ENCODE assay signal across 10 cellular contexts in genomic region chr7:139842414-139843210, GRCh38. TPM values are rescaled to one million over a fixed set of nuclear protein-coding genes. Genes with fewer than 3 reads are reported as not detected.
DNase-seq lines count a peak whose midpoint lies in the region; ATAC-seq and TF ChIP-seq lines count a peak whose summit lies in the region.
"Had no signal": no experiment of that assay in that cellular context is flagged by ENCODE, and none has a peak within 500 bp of the region (broad histone marks: within the 10 kb centered on the region; RNA-seq: fewer than 3 reads in every experiment).

No MANE protein-coding gene starts in this region.

- peak overlapping the region; percentile 32 for H3K27ac Mint-ChIP-seq in stimulated activated memory B cell treated with anti-CD40 and anti-IgM and Interleukin-4, amounts not matched to agents 10 μg/mL and 1 μg/mL and 100 μg/mL, for 72 hours
- no peak overlapping the region for H3K27ac Mint-ChIP-seq in endodermal cell

- H3K4me3 ChIP-seq in choroid plexus epithelial cell (ENCODE audit: low read depth, low read length) (no peak overlapping the region), endodermal cell (ENCODE audit: low read length) (no peak overlapping the region)

- TF ChIP-seq CTCF in choroid plexus epithelial cell (conservative IDR thresholded peaks at IDR 0.05; ENCODE audit: low read depth, low read length) (no peak), endodermal cell (conservative IDR thresholded peaks at IDR 0.05) (no peak)

- WGBS in endodermal cell (ENCODE audit: insufficient coverage in 1 of 2, insufficient read length in 1 of 2), 2 experiments: 91 to 98% methylated on average over 11 to 15 of the region's 15 CpGs

- peaks cover 21% of the 10 kb centered on the region for H3K4me1 Mint-ChIP-seq in stimulated activated memory B cell treated with anti-CD40 and anti-IgM and Interleukin-4, amounts not matched to agents 10 μg/mL and 1 μg/mL and 100 μg/mL, for 72 hours
- peaks cover 54% of the 10 kb centered on the region for H3K4me1 Mint-ChIP-seq in endodermal cell

- H3K9ac ChIP-seq in endodermal cell (ENCODE audit: extremely low read depth, low read length, poor library complexity, severe bottlenecking): no peak overlapping the region

- H3K4me1 ChIP-seq in endodermal cell (ENCODE audit: control insufficient read depth, insufficient read depth, low read length): peaks cover 9% of the 10 kb centered on the region

- peaks cover 5% of the 10 kb centered on the region for H3K36me3 Mint-ChIP-seq in stimulated activated memory B cell treated with anti-CD40 and anti-IgM and Interleukin-4, amounts not matched to agents 10 μg/mL and 1 μg/mL and 100 μg/mL, for 72 hours
- H3K36me3 Mint-ChIP-seq in endodermal cell (ENCODE audit: low read depth): no peaks in the 10 kb centered on the region
- H3K36me3 Mint-ChIP-seq: naive thymus-derived CD8-positive, alpha-beta T cell had no signal

- no peaks in the 10 kb centered on the region for H3K9me3 ChIP-seq in endodermal cell (ENCODE audit: control insufficient read depth, low read length)

- no peak overlapping the region for H3K27ac ChIP-seq in endodermal cell (ENCODE audit: low read depth, low read length)
- H3K27ac ChIP-seq: 22Rv1 had no signal

- no peaks in the 10 kb centered on the region for H3K36me3 ChIP-seq in endodermal cell (ENCODE audit: control insufficient read depth, insufficient read depth, low read length)

- H3K9me3 Mint-ChIP-seq in stimulated activated memory B cell treated with anti-CD40 and anti-IgM and Interleukin-4, amounts not matched to agents 10 μg/mL and 1 μg/mL and 100 μg/mL, for 72 hours: no peaks in the 10 kb centered on the region
- H3K9me3 Mint-ChIP-seq in endodermal cell: peaks cover 4% of the 10 kb centered on the region

- no peak overlapping the region for H3K4me3 Mint-ChIP-seq in stimulated activated memory B cell treated with anti-CD40 and anti-IgM and Interleukin-4, amounts not matched to agents 10 μg/mL and 1 μg/mL and 100 μg/mL, for 72 hours
- no peak overlapping the region for H3K4me3 Mint-ChIP-seq in endodermal cell

- no peaks in the 10 kb centered on the region for H3K27me3 ChIP-seq in endodermal cell (ENCODE audit: control insufficient read depth, insufficient read depth, low read length, poor library complexity, severe bottlenecking)

- no peaks in the 10 kb centered on the region for H3K27me3 Mint-ChIP-seq in stimulated activated memory B cell treated with anti-CD40 and anti-IgM and Interleukin-4, amounts not matched to agents 10 μg/mL and 1 μg/mL and 100 μg/mL, for 72 hours
- no peaks in the 10 kb centered on the region for H3K27me3 Mint-ChIP-seq in endodermal cell (ENCODE audit: insufficient read depth)

- ATAC-seq in HG02884 (IDR thresholded peaks at IDR 0.05; ENCODE audit: unreplicated experiment) (peak; percentile 81), GM21528 (IDR thresholded peaks at IDR 0.05; ENCODE audit: low FRiP score, unreplicated experiment) (no peak)
- ATAC-seq in stimulated activated memory B cell treated with anti-CD40 and anti-IgM and Interleukin-4, amounts not matched to agents 10 μg/mL and 1 μg/mL and 100 μg/mL, for 72 hours: peak; percentile 81
- ATAC-seq: naive thymus-derived CD8-positive, alpha-beta T cell had no signal

- DNase-seq in DMS 273 (lab: John Stamatoyannopoulos, UW; ENCODE audit: unreplicated experiment): peak; percentile 24
- DNase-seq in DMS 273 treated with DMSO at 0.1 percent for 48 hours (lab: John Stamatoyannopoulos, UW): no peak
- peak; percentile 48 for DNase-seq in choroid plexus epithelial cell (ENCODE audit: low read depth)
- no peak for DNase-seq in NCI-H1105 (lab: John Stamatoyannopoulos, UW)
- DNase-seq in endodermal cell: no peak
- DNase-seq: naive thymus-derived CD8-positive, alpha-beta T cell had no signal

RNA-seq across cellular contexts. Expression of gene TBXAS1, which starts 13.5 kb away (rescaled TPM):
- total RNA-seq in endodermal cell: 10 to 100 TPM in 1 of 2 donors, 1 to 10 TPM in 1; 7.6 to 13.5 TPM
- polyA plus RNA-seq in endodermal cell (2013, experiment 1 of 2): 2.6 TPM
- polyA plus RNA-seq in endodermal cell (2013, experiment 2 of 2): 2.7 TPM

Comparison
In these comparisons a context has a peak if more than half of its experiments do, and no peak if none do; other contexts are left out.
1. DNase-seq: peak in DMS 273 (single experiment) and choroid plexus epithelial cell (single experiment); none in DMS 273 treated with DMSO at 0.1 percent for 48 hours (single experiment), NCI-H1105 (single experiment) and endodermal cell (single experiment).